10 cellular contexts compared by ENCODE assay signal in genomic region chr5:91272858-91273257, GRCh38.
A peak's percentile ranks its signal among the peaks of the same experiment; 100 is the strongest.
DNase-seq lines count a peak whose midpoint lies in the region; ATAC-seq and TF ChIP-seq lines count a peak whose summit lies in the region.
"Had no signal": no experiment of that assay in that cellular context is flagged by ENCODE, and none has a peak within 500 bp of the region (broad histone marks: within the 10 kb centered on the region; RNA-seq: fewer than 3 reads in every experiment).

No MANE protein-coding gene starts in this region.

- intact Hi-C loops in MCF 10A (cut with micrococcal nuclease) = no loop called here

- CTCF ChIA-PET in MCF 10A (lab: Yijun Ruan, JAX) = interaction anchor here (0.5 to 1.3 kb wide), 3 partner anchors 47 to 90 kb away, joined by 3 to 5 read pairs (median 5); no protein-coding TSS in a partner anchor

- no peaks in the 10 kb centered on the region for H3K36me3 Mint-ChIP-seq in T-helper 1 cell treated with Interleukin-12 subunit alpha and Interleukin-12 subunit beta and Interleukin-4 antibody, amounts not matched to agents 30 μg/mL and 1 μg/mL, for 36 hours (ENCODE audit: low read depth)
- H3K36me3 Mint-ChIP-seq in MCF 10A (ENCODE audit: insufficient read depth, unreplicated experiment) = no peaks in the 10 kb centered on the region

- no peaks in the 10 kb centered on the region for H3K9me3 Mint-ChIP-seq in T-helper 1 cell treated with Interleukin-12 subunit alpha and Interleukin-12 subunit beta and Interleukin-4 antibody, amounts not matched to agents 30 μg/mL and 1 μg/mL, for 36 hours
- H3K9me3 Mint-ChIP-seq in MCF 10A (ENCODE audit: unreplicated experiment) = no peaks in the 10 kb centered on the region

- BruUV-seq in MCF 10A (replicated peaks; lab: Mats Ljungman, UMichigan) = no TSS peak

- DNase-seq in CD1c-positive myeloid dendritic cell (ENCODE audit: extremely low spot score) = peak; percentile 4
- no peak for DNase-seq in NCI-H1436 treated with DMSO at 0.1 percent for 48 hours (lab: John Stamatoyannopoulos, UW)
- no peak for DNase-seq in MCF 10A (ENCODE audit: unreplicated experiment)
- DNase-seq in NCI-H1048 (lab: John Stamatoyannopoulos, UW) = no peak
- DNase-seq in medulla oblongata (ENCODE audit: extremely low spot score) = no peak
- DNase-seq: DND-41 had no signal

- H3K27ac Mint-ChIP-seq in T-helper 1 cell treated with Interleukin-12 subunit alpha and Interleukin-12 subunit beta and Interleukin-4 antibody, amounts not matched to agents 30 μg/mL and 1 μg/mL, for 36 hours = peak overlapping the region; percentile 55
- H3K27ac Mint-ChIP-seq in MCF 10A (ENCODE audit: low read depth, unreplicated experiment) = no peak overlapping the region

- POLR2A ChIA-PET in MCF 10A (lab: Yijun Ruan, JAX) = interaction anchor here (0.8 to 1.6 kb wide), 3 partner anchors 34 to 341 kb away, joined by 3 read pairs; partner anchors contain the start of gene ARRDC3

- H3K4me1 Mint-ChIP-seq in T-helper 1 cell treated with Interleukin-12 subunit alpha and Interleukin-12 subunit beta and Interleukin-4 antibody, amounts not matched to agents 30 μg/mL and 1 μg/mL, for 36 hours (ENCODE audit: low read depth) = peaks cover 20% of the 10 kb centered on the region
- no peaks in the 10 kb centered on the region for H3K4me1 Mint-ChIP-seq in MCF 10A (ENCODE audit: insufficient read depth, unreplicated experiment)

- no peak for TF ChIP-seq CTCF in MCF 10A (IDR thresholded peaks at IDR 0.05; ENCODE audit: unreplicated experiment)

- H3K27me3 Mint-ChIP-seq in T-helper 1 cell treated with Interleukin-12 subunit alpha and Interleukin-12 subunit beta and Interleukin-4 antibody, amounts not matched to agents 30 μg/mL and 1 μg/mL, for 36 hours (ENCODE audit: low read depth) = peaks cover 14% of the 10 kb centered on the region
- no peaks in the 10 kb centered on the region for H3K27me3 Mint-ChIP-seq in MCF 10A (ENCODE audit: insufficient read depth, unreplicated experiment)

- ATAC-seq in GM19328 (IDR thresholded peaks at IDR 0.05; ENCODE audit: unreplicated experiment) = peak; percentile 83
- ATAC-seq in HG03060 (IDR thresholded peaks at IDR 0.05; ENCODE audit: low read depth, unreplicated experiment) = peak; percentile 93
- ATAC-seq: Panc1 had no signal

- no peak overlapping the region for H3K4me3 Mint-ChIP-seq in T-helper 1 cell treated with Interleukin-12 subunit alpha and Interleukin-12 subunit beta and Interleukin-4 antibody, amounts not matched to agents 30 μg/mL and 1 μg/mL, for 36 hours
- no peak overlapping the region for H3K4me3 Mint-ChIP-seq in MCF 10A (ENCODE audit: unreplicated experiment)
